Comparison of ENCODE assay signal across 1 cellular context in the genomic region with DNA sequence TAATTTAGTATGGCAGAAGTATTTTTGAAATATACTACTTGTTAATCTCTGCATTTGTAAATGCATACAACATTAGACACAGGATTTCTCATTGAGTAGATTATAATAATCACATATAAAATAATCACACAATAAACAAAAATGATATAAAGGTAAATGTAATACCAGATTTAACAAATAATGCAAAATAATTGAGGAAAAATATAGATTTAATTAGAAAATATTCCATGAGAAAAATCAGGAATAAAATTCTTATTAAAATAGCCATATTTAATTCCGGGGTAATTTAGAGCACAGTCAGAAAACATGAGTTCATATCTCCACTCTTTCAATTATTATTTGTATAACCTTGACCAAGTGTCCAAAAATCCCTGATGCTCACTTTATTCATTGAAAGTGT.
TF ChIP-seq lines count a peak whose summit lies in the region.

No MANE protein-coding gene starts in this region.

TF ChIP-seq in IMR-90, 13 proteins besides CTCF, POLR2A, EP300 and RAD21:
- no peak for TF ChIP-seq RCOR1 (IDR thresholded peaks at IDR 0.05; ENCODE audit: insufficient replicate concordance, low read length)
- no peak for TF ChIP-seq MAFK (IDR thresholded peaks at IDR 0.05; ENCODE audit: low read depth, low read length)
TF ChIP-seq in IMR-90: peak in this region for 0.
